ENCODE assay signal across 9 cellular contexts in the genomic region with DNA sequence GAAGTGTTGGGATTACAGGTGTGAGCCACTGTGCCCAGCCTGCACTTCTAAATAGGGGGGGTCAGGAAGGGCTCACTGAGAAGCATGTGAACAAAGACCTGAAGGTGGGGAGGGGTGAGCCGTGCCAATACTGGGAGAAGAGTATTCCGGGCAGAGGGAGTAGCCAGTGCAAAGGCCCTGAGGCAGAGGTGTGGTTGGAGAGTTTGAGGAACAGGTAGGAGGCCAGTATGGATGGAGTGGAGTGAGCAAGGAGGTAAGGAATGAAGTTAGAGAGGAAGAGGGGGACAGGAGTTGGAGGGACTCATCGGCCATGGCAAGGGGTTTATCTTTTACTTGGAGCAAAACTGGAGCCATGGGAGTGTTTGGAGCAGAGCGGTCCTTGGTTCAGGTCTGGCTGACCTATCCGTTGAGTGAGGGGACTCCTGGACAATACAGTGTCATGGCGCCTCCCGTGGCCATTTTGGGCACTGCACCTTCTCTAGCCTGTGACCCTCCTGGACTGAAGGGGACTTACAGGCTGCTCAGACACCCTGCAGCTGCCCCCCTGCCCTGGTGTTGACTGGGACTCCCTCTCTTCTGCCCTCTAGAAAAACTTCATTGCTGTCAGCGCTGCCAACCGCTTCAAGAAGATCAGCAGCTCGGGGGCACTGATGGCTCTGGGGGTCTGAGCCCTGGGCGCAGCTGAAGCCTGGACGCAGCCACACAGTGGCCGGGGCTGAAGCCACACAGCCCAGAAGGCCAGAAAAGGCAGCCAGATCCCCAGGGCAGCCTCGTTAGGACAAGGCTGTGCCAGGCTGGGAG. TPM values are rescaled to one million over a fixed set of nuclear protein-coding genes. Genes with fewer than 3 reads are reported as not detected.
DNase-seq lines count a peak whose midpoint lies in the region; ATAC-seq and TF ChIP-seq lines count a peak whose summit lies in the region.
"Had no signal": no experiment of that assay in that cellular context is flagged by ENCODE, and none has a peak within 500 bp of the region (broad histone marks: within the 10 kb centered on the region; RNA-seq: fewer than 3 reads in every experiment).

No MANE protein-coding gene starts in this region.

- H3K36me3 ChIP-seq in WERI-Rb-1: no peaks in the 10 kb centered on the region

- H3K4me3 ChIP-seq in WERI-Rb-1 (ENCODE audit: low read depth, low read length) (no peak overlapping the region), cardiac fibroblast (replicated peaks in 1 of 2; ENCODE audit: low read depth in 2 of 2, low read length in 2 of 2) (no peak overlapping the region)

- H3K27ac ChIP-seq in WERI-Rb-1: peak overlapping the region; percentile 55

- peak; percentile 76 for DNase-seq in D341Med (ENCODE audit: low spot score)
- peak; percentile 98 for DNase-seq in HuH-7 (ENCODE audit: low spot score)
- peak; percentile 86 for DNase-seq in WERI-Rb-1
- peak; percentile 52 to 56 for DNase-seq in cardiac fibroblast (ENCODE audit: low read depth in 2 of 2)
- peak; percentile 50 to 69 for DNase-seq in lung microvascular endothelial cell (ENCODE audit: low read depth in 2 of 2)
- peak; percentile 27 to 45 for DNase-seq in stimulated activated CD8-positive, alpha-beta memory T cell treated with anti-CD3 and anti-CD28 coated beads, Interleukin-7, amount 100 ng/mL, for 1 hour (ENCODE audit: low read depth in 2 of 2)

- TF ChIP-seq CTCF in WERI-Rb-1 (IDR thresholded peaks at IDR 0.05; ENCODE audit: low read depth, low read length): peak; percentile 96
- TF ChIP-seq CTCF in cardiac fibroblast (IDR thresholded peaks at IDR 0.05; ENCODE audit: low read depth, low read length): peak; percentile 90

- no peaks in the 10 kb centered on the region for H3K9me3 ChIP-seq in WERI-Rb-1 (ENCODE audit: severe bottlenecking)

- no peak for TF ChIP-seq POLR2A in GM18505 (IDR thresholded peaks at IDR 0.05; ENCODE audit: borderline replicate concordance, extremely low read depth, insufficient read depth, insufficient read length)

- no peaks in the 10 kb centered on the region for H3K27me3 ChIP-seq in WERI-Rb-1 (ENCODE audit: insufficient read depth, low read depth, severe bottlenecking)

- ATAC-seq in GM19463 (IDR thresholded peaks at IDR 0.05; ENCODE audit: unreplicated experiment) (no peak), GM18505 (IDR thresholded peaks at IDR 0.05; ENCODE audit: unreplicated experiment) (no peak)

RNA-seq across cellular contexts. Expression of gene FOXS1, which starts 12.1 kb away (rescaled TPM):
- total RNA-seq in lung microvascular endothelial cell: 0.20 and 0.22 TPM in 2 replicates
- total RNA-seq: activated CD8-positive, alpha-beta memory T cell treated with anti-CD3 and anti-CD28 coated beads for 36 hours had no signal

RNA-seq across cellular contexts. Expression of gene MYLK2, which starts 14.2 kb away (rescaled TPM):
- 17.3 and 18.5 TPM in 2 replicates for total RNA-seq in lung microvascular endothelial cell

RNA-seq across cellular contexts. Expression of gene DUSP15, which starts 37.0 kb away (rescaled TPM):
- 0.65 and 0.79 TPM in 2 replicates for total RNA-seq in lung microvascular endothelial cell
- total RNA-seq: activated CD8-positive, alpha-beta memory T cell treated with anti-CD3 and anti-CD28 coated beads for 36 hours had no signal

RNA-seq across cellular contexts. Expression of gene TTLL9, which starts 37.1 kb away (rescaled TPM):
- under 0.01 and 0.22 TPM in 2 replicates for total RNA-seq in lung microvascular endothelial cell
- total RNA-seq: activated CD8-positive, alpha-beta memory T cell treated with anti-CD3 and anti-CD28 coated beads for 36 hours had no signal

Comparison
In these comparisons a context has a peak if more than half of its experiments do, and no peak if none do; other contexts are left out.
1. DNase-seq: peak in every context shown above with its lines; median percentile 98 in HuH-7; 86 in WERI-Rb-1; 76 in D341Med; 60 in lung microvascular endothelial cell; 54 in cardiac fibroblast; 36 in stimulated activated CD8-positive, alpha-beta memory T cell treated with anti-CD3 and anti-CD28 coated beads, Interleukin-7, amount 100 ng/mL, for 1 hour.